Comparison of ENCODE assay signal across 28 cellular contexts in genomic region chr12:99154983-99155336, GRCh38.
DNase-seq lines count a peak whose midpoint lies in the region; ATAC-seq and TF ChIP-seq lines count a peak whose summit lies in the region.
"Had no signal": no experiment of that assay in that cellular context is flagged by ENCODE, and none has a peak within 500 bp of the region (broad histone marks: within the 10 kb centered on the region; RNA-seq: fewer than 3 reads in every experiment).

No MANE protein-coding gene starts in this region.

- no peaks in the 10 kb centered on the region for H3K36me3 Mint-ChIP-seq in nephron (ENCODE audit: low read depth)
- H3K36me3 Mint-ChIP-seq in CD4-positive, alpha-beta T cell (ENCODE audit: low read depth), result no peaks in the 10 kb centered on the region
- H3K36me3 Mint-ChIP-seq: activated naive CD8-positive, alpha-beta T cell treated with anti-CD3 and anti-CD28 coated beads for 36 hours; CD4-positive, CD25-positive, alpha-beta regulatory T cell had no signal

- peaks cover 31% of the 10 kb centered on the region for H3K4me1 Mint-ChIP-seq in nephron
- no peaks in the 10 kb centered on the region for H3K4me1 Mint-ChIP-seq in CD4-positive, alpha-beta T cell (ENCODE audit: low read depth)
- H3K4me1 Mint-ChIP-seq: activated naive CD8-positive, alpha-beta T cell treated with anti-CD3 and anti-CD28 coated beads for 36 hours; CD4-positive, CD25-positive, alpha-beta regulatory T cell had no signal

- DNase-seq in heart left ventricle (no peak), left ventricle myocardium superior (no peak), dorsolateral prefrontal cortex (no peak), erythroblast (lab: John Stamatoyannopoulos, UW) (no peak), NCI-H774 (lab: John Stamatoyannopoulos, UW) (no peak)
- DNase-seq in activated T-cell treated with anti-CD3 and anti-CD28 coated beads, Interleukin-2, amount 50 U/mL, for 1 hour, result no peak
- DNase-seq in CD4-positive, alpha-beta T cell, result no peak
- DNase-seq: activated CD4-positive, alpha-beta T cell treated with anti-CD3 and anti-CD28 coated beads, Interleukin-2, amount 50 U/mL, for 1 hour; activated CD4-positive, CD25-positive, alpha-beta regulatory T cell; activated gamma-delta T cell; activated naive CD8-positive, alpha-beta T cell treated with anti-CD3 and anti-CD28 coated beads for 36 hours; activated T-cell treated with anti-CD3 and anti-CD28 coated beads, Interleukin-2, amount 50 U/mL, for 24 hours; CD4-positive, CD25-positive, alpha-beta regulatory T cell; central memory CD4-positive, alpha-beta T cell; foreskin melanocyte; left lung; MM.1S; NCI-H1105 treated with DMSO at 0.1 percent for 48 hours; NCI-H1930; NCI-H2171 treated with DMSO at 0.1 percent for 48 hours; NCI-H526 treated with DMSO at 0.1 percent for 48 hours; sigmoid colon; stimulated activated CD4-positive, alpha-beta T cell treated with anti-CD3 and anti-CD28 coated beads, Interleukin-4, amount 100 ng/mL, for 24 hours; transverse colon had no signal

- WGBS in heart left ventricle, 4 donors, result 29 to 31% (median 30%) methylated on average over 6 of the region's 6 CpGs

- intact Hi-C loops in heart left ventricle (cut with DNase I), result no loop called here
- intact Hi-C loops in left ventricle myocardium superior (cut with micrococcal nuclease), result no loop called here
- intact Hi-C loops in dorsolateral prefrontal cortex (cut with DNase I), result loop anchor here in 1 of 2 donors (5.0 kb wide), 1 partner anchor 63 kb away; no protein-coding TSS in a partner anchor
- intact Hi-C loops in CD4-positive, alpha-beta T cell (cut with DNase I, micrococcal nuclease), result no loop called here

- H3K4me3 Mint-ChIP-seq in nephron, result peak overlapping the region; percentile 47 to 81 (median 80)
- no peak overlapping the region for H3K4me3 Mint-ChIP-seq in CD4-positive, alpha-beta T cell
- H3K4me3 Mint-ChIP-seq: activated naive CD8-positive, alpha-beta T cell treated with anti-CD3 and anti-CD28 coated beads for 36 hours; activated T-cell treated with anti-CD3 and anti-CD28 coated beads, Interleukin-2, amount 50 U/mL, for 24 hours; CD4-positive, CD25-positive, alpha-beta regulatory T cell; T-helper 1 cell treated with Interleukin-12 subunit alpha and Interleukin-12 subunit beta and Interleukin-4 antibody, amounts not matched to agents 30 μg/mL and 1 μg/mL, for 36 hours had no signal

- TF ChIP-seq POLR2A in heart left ventricle (IDR thresholded peaks at IDR 0.05), result no peak
- no peak for TF ChIP-seq POLR2A in erythroblast (IDR thresholded peaks at IDR 0.05; ENCODE audit: low read length)

- H3K27me3 Mint-ChIP-seq in nephron (ENCODE audit: low read depth), result no peaks in the 10 kb centered on the region
- no peaks in the 10 kb centered on the region for H3K27me3 Mint-ChIP-seq in CD4-positive, alpha-beta T cell
- H3K27me3 Mint-ChIP-seq: activated naive CD8-positive, alpha-beta T cell treated with anti-CD3 and anti-CD28 coated beads for 36 hours; activated T-cell treated with anti-CD3 and anti-CD28 coated beads, Interleukin-2, amount 50 U/mL, for 24 hours; CD4-positive, CD25-positive, alpha-beta regulatory T cell had no signal

- H3K27ac ChIP-seq in heart left ventricle, result peak overlapping the region in 3 of 12 donors; percentile 15 to 51 (median 24)
- H3K27ac ChIP-seq in dorsolateral prefrontal cortex, result peak overlapping the region in 56 of 59 donors; percentile 8 to 91 (median 72)
- H3K27ac ChIP-seq in CD4-positive, alpha-beta T cell (ENCODE audit: low read depth, low read length), result no peak overlapping the region
- H3K27ac ChIP-seq: ascending aorta, left lung, sigmoid colon, transverse colon had no signal

- H3K27ac Mint-ChIP-seq in nephron, result peak overlapping the region; percentile 55 to 87 (median 84)
- no peak overlapping the region for H3K27ac Mint-ChIP-seq in CD4-positive, alpha-beta T cell
- H3K27ac Mint-ChIP-seq: activated naive CD8-positive, alpha-beta T cell treated with anti-CD3 and anti-CD28 coated beads for 36 hours; activated T-cell treated with anti-CD3 and anti-CD28 coated beads, Interleukin-2, amount 50 U/mL, for 24 hours; CD4-positive, CD25-positive, alpha-beta regulatory T cell; T-helper 1 cell treated with Interleukin-12 subunit alpha and Interleukin-12 subunit beta and Interleukin-4 antibody, amounts not matched to agents 30 μg/mL and 1 μg/mL, for 36 hours had no signal

- H3K4me1 ChIP-seq in heart left ventricle, result no peaks in the 10 kb centered on the region
- H3K4me1 ChIP-seq: ascending aorta, left lung, transverse colon had no signal

- H3K4me3 ChIP-seq in heart left ventricle (peak overlapping the region in 10 of 12 donors; percentile 5 to 47 (median 29)), dorsolateral prefrontal cortex (peak overlapping the region; percentile 28 to 71 (median 53))
- H3K4me3 ChIP-seq: left lung, transverse colon had no signal

- ATAC-seq in heart left ventricle, result no peak
- ATAC-seq in left ventricle myocardium superior, result no peak
- ATAC-seq in CD4-positive, alpha-beta T cell (ENCODE audit: poor library complexity), result no peak
- ATAC-seq: HepG2, left lung had no signal

- TF ChIP-seq CTCF in heart left ventricle (IDR thresholded peaks at IDR 0.05) (no peak), dorsolateral prefrontal cortex (IDR thresholded peaks at IDR 0.05 in 54 of 56, conservative IDR thresholded peaks at IDR 0.05 in 2 of 56; ENCODE audit: low read depth in 1 of 56, partially characterized antibody in 56 of 56) (no peak), nephron (IDR thresholded peaks at IDR 0.05; ENCODE audit: unreplicated experiment in 3 of 3) (no peak)
- TF ChIP-seq CTCF in CD4-positive, alpha-beta T cell (IDR thresholded peaks at IDR 0.05), result no peak

- H3K9me3 Mint-ChIP-seq in nephron, result peaks cover 2% of the 10 kb centered on the region
- no peaks in the 10 kb centered on the region for H3K9me3 Mint-ChIP-seq in CD4-positive, alpha-beta T cell
- H3K9me3 Mint-ChIP-seq: activated T-cell treated with anti-CD3 and anti-CD28 coated beads, Interleukin-2, amount 50 U/mL, for 24 hours had no signal

- CTCF ChIA-PET in CD4-positive, alpha-beta T cell (lab: Charles Lee), result no interaction called here

- H3K27me3 ChIP-seq in heart left ventricle (no peaks in the 10 kb centered on the region), dorsolateral prefrontal cortex (peaks cover 0 to 4% (median 0%) of the 10 kb centered on the region in 45 donors)
- H3K27me3 ChIP-seq in CD4-positive, alpha-beta T cell (ENCODE audit: control insufficient read depth, insufficient read depth, low read length), result no peaks in the 10 kb centered on the region
- H3K27me3 ChIP-seq: ascending aorta, left lung, sigmoid colon, transverse colon had no signal

- H3K9me3 ChIP-seq in heart left ventricle, result peaks cover 0 to 10% (median 0%) of the 10 kb centered on the region in 12 donors
- no peaks in the 10 kb centered on the region for H3K9me3 ChIP-seq in CD4-positive, alpha-beta T cell (ENCODE audit: control insufficient read depth, low read length)
- H3K9me3 ChIP-seq: ascending aorta, left lung, transverse colon had no signal

- H3K36me3 ChIP-seq in heart left ventricle, result no peaks in the 10 kb centered on the region
- H3K36me3 ChIP-seq: ascending aorta, left lung, sigmoid colon, transverse colon had no signal

- POLR2A ChIA-PET in CD4-positive, alpha-beta T cell (lab: Charles Lee), result no interaction called here
